34 cellular contexts compared by ENCODE assay signal in the genomic region with DNA sequence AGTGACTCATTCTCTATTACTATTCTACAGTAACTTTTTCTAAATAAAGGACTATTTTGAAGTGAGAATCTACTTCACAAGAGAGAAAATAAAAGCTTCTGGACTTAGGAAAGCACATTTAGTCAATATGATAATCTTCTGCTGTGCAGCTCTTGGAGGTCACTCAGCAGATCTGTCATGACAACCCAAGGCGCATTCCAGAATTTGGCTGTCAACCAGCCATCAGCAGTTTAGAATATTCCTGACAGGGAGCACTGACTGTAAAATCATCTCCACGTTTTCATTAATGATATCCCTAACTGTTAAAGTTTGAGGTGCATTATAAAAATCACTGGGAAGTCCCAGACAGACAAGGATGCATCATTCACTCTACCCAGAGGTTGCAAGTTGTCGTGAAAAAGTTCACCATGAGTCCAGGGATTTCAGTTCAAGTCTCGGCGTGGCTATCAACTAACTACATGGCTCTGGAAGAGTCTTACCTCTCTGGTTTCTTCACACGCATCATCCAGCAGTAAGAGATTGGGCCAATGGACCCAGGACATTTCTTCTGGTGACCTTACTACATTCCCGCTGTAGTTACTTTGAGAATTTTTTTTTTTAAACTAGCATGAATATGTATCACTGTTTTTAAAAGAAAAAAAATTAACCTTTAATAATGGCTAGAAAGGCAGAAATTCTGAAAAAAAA.
"Had no signal": no experiment of that assay in that cellular context is flagged by ENCODE, and none has a peak within 500 bp of the region (broad histone marks: within the 10 kb centered on the region; RNA-seq: fewer than 3 reads in every experiment).

No MANE protein-coding gene starts in this region.

- DNase-seq: activated CD4-positive, alpha-beta T cell treated with anti-CD3 and anti-CD28 coated beads for 48 hours; activated CD4-positive, alpha-beta T cell treated with anti-CD3 and anti-CD28 coated beads, Interleukin-2, amount 50 U/mL, for 48 hours; activated CD8-positive, alpha-beta memory T cell treated with anti-CD3 and anti-CD28 coated beads for 24 hours; activated effector memory CD4-positive, alpha-beta T cell treated with anti-CD3 and anti-CD28 coated beads, Interleukin-2, amount 50 U/mL, for 16 hours; activated naive CD4-positive, alpha-beta T cell treated with anti-CD3 and anti-CD28 coated beads for 36 hours; activated naive CD8-positive, alpha-beta T cell treated with anti-CD3 and anti-CD28 coated beads for 36 hours; brain microvascular endothelial cell; effector CD4-positive, alpha-beta T cell; esophagus squamous epithelium; gastrocnemius medialis; glutamatergic neuron; left lung; lower lobe of right lung; mesenchymal stem cell; pancreas; retina; sigmoid colon; stimulated activated CD4-positive, alpha-beta T cell treated with anti-CD3 and anti-CD28 coated beads, Interleukin-1b, Interleukin-23, amount 100 ng/mL, for 48 hours; stimulated activated CD4-positive, alpha-beta T cell treated with anti-CD3 and anti-CD28 coated beads, Interleukin-4, amount 100 ng/mL, for 4 hours; stimulated activated CD8-positive, alpha-beta memory T cell treated with anti-CD3 and anti-CD28 coated beads, Interleukin-4, amount 100 ng/mL, for 48 hours; stimulated activated naive CD8-positive, alpha-beta T cell treated with anti-CD3 and anti-CD28 coated beads, Interleukin-15, amount 100 ng/mL, for 72 hours; substantia nigra; T-helper 1 cell; upper lobe of left lung had no signal

- ATAC-seq: activated CD4-positive, CD25-positive, alpha-beta regulatory T cell treated with anti-CD3 and anti-CD28 coated beads, Interleukin-2, amount 50 U/mL, for 24 hours; gastrocnemius medialis; left lung; lower lobe of right lung; natural killer cell treated with Interleukin-12 subunit alpha and Interleukin-12 subunit beta and Interleukin-15 and Interleukin-18, amount 100 ng/mL, for 72 hours; pancreas; stimulated activated memory B cell treated with anti-CD40 and anti-IgM and Interleukin-4, amounts not matched to agents 10 μg/mL and 1 μg/mL and 100 μg/mL, for 72 hours; stimulated activated naive CD8-positive, alpha-beta T cell treated with anti-CD3 and anti-CD28 coated beads, Interleukin-15, amount 100 ng/mL, for 72 hours had no signal

- H3K27ac ChIP-seq: ascending aorta, brain microvascular endothelial cell, esophagus squamous epithelium, gastrocnemius medialis, left lung, lower lobe of right lung, pancreas, prostate gland, sigmoid colon, upper lobe of left lung, vagina, VCaP had no signal

- H3K4me2 ChIP-seq: smooth muscle cell had no signal

- H3K36me3 Mint-ChIP-seq: activated naive CD8-positive, alpha-beta T cell treated with anti-CD3 and anti-CD28 coated beads for 36 hours; natural killer cell treated with Interleukin-12 subunit alpha and Interleukin-12 subunit beta and Interleukin-15 and Interleukin-18, amount 100 ng/mL, for 72 hours; stimulated activated memory B cell treated with anti-CD40 and anti-IgM and Interleukin-4, amounts not matched to agents 10 μg/mL and 1 μg/mL and 100 μg/mL, for 72 hours had no signal

- H3K27ac Mint-ChIP-seq: activated naive CD4-positive, alpha-beta T cell treated with anti-CD3 and anti-CD28 coated beads for 36 hours; activated naive CD8-positive, alpha-beta T cell treated with anti-CD3 and anti-CD28 coated beads for 36 hours; activated T-helper 1 cell treated with anti-CD3 and anti-CD28 coated beads, Interleukin-12 subunit alpha, Interleukin-12 subunit beta, Interleukin-2, Interleukin-4 antibody, amounts not matched to agents 30 ng/mL and 10 ng/mL and 1 ng/mL, durations not matched to agents 14 hours and 24 hours and 36 hours; natural killer cell treated with Interleukin-12 subunit alpha and Interleukin-12 subunit beta and Interleukin-15 and Interleukin-18, amount 100 ng/mL, for 72 hours; stimulated activated memory B cell treated with anti-CD40 and anti-IgM and Interleukin-4, amounts not matched to agents 10 μg/mL and 1 μg/mL and 100 μg/mL, for 72 hours; stimulated activated naive CD8-positive, alpha-beta T cell treated with anti-CD3 and anti-CD28 coated beads, Interleukin-15, amount 100 ng/mL, for 72 hours; T-helper 2 cell treated with Interferon-gamma antibody and Interleukin-4, amounts not matched to agents 5 μg/mL and 100 μg/mL, for 36 hours had no signal

- H3K4me1 Mint-ChIP-seq: stimulated activated memory B cell treated with anti-CD40 and anti-IgM and Interleukin-4, amounts not matched to agents 10 μg/mL and 1 μg/mL and 100 μg/mL, for 72 hours; stimulated activated naive CD8-positive, alpha-beta T cell treated with anti-CD3 and anti-CD28 coated beads, Interleukin-15, amount 100 ng/mL, for 72 hours had no signal

- H3K9me3 Mint-ChIP-seq: activated naive CD4-positive, alpha-beta T cell treated with anti-CD3 and anti-CD28 coated beads for 36 hours; activated naive CD8-positive, alpha-beta T cell treated with anti-CD3 and anti-CD28 coated beads for 36 hours; activated T-helper 1 cell treated with anti-CD3 and anti-CD28 coated beads, Interleukin-12 subunit alpha, Interleukin-12 subunit beta, Interleukin-2, Interleukin-4 antibody, amounts not matched to agents 30 ng/mL and 10 ng/mL and 1 ng/mL, durations not matched to agents 14 hours and 24 hours and 36 hours; natural killer cell treated with Interleukin-12 subunit alpha and Interleukin-12 subunit beta and Interleukin-15 and Interleukin-18, amount 100 ng/mL, for 72 hours; stimulated activated memory B cell treated with anti-CD40 and anti-IgM and Interleukin-4, amounts not matched to agents 10 μg/mL and 1 μg/mL and 100 μg/mL, for 72 hours; stimulated activated naive CD8-positive, alpha-beta T cell treated with anti-CD3 and anti-CD28 coated beads, Interleukin-15, amount 100 ng/mL, for 72 hours; T-helper 2 cell treated with Interferon-gamma antibody and Interleukin-4, amounts not matched to agents 5 μg/mL and 100 μg/mL, for 36 hours had no signal

- H3K9me3 ChIP-seq: ascending aorta, esophagus squamous epithelium, gastrocnemius medialis, lower lobe of right lung, pancreas, prostate gland, sigmoid colon, upper lobe of left lung, vagina had no signal

- H3K27me3 ChIP-seq: ascending aorta, brain microvascular endothelial cell, esophagus squamous epithelium, gastrocnemius medialis, left lung, pancreas, sigmoid colon, upper lobe of left lung, vagina had no signal

- H3K4me1 ChIP-seq: ascending aorta, esophagus squamous epithelium, gastrocnemius medialis, left lung, lower lobe of right lung, pancreas, prostate gland, sigmoid colon, upper lobe of left lung, vagina had no signal

- H3K36me3 ChIP-seq: ascending aorta, brain microvascular endothelial cell, esophagus squamous epithelium, gastrocnemius medialis, left lung, lower lobe of right lung, pancreas, prostate gland, sigmoid colon, upper lobe of left lung, vagina had no signal

- H3K27me3 Mint-ChIP-seq: activated naive CD8-positive, alpha-beta T cell treated with anti-CD3 and anti-CD28 coated beads for 36 hours; natural killer cell treated with Interleukin-12 subunit alpha and Interleukin-12 subunit beta and Interleukin-15 and Interleukin-18, amount 100 ng/mL, for 72 hours; stimulated activated memory B cell treated with anti-CD40 and anti-IgM and Interleukin-4, amounts not matched to agents 10 μg/mL and 1 μg/mL and 100 μg/mL, for 72 hours; stimulated activated naive CD8-positive, alpha-beta T cell treated with anti-CD3 and anti-CD28 coated beads, Interleukin-15, amount 100 ng/mL, for 72 hours had no signal

- H3K4me3 ChIP-seq: ascending aorta, esophagus squamous epithelium, gastrocnemius medialis, left lung, lower lobe of right lung, pancreas, prostate gland, sigmoid colon, smooth muscle cell, upper lobe of left lung, vagina had no signal

- H3K4me3 Mint-ChIP-seq: activated naive CD4-positive, alpha-beta T cell treated with anti-CD3 and anti-CD28 coated beads for 36 hours; activated naive CD8-positive, alpha-beta T cell treated with anti-CD3 and anti-CD28 coated beads for 36 hours; activated T-helper 1 cell treated with anti-CD3 and anti-CD28 coated beads, Interleukin-12 subunit alpha, Interleukin-12 subunit beta, Interleukin-2, Interleukin-4 antibody, amounts not matched to agents 30 ng/mL and 10 ng/mL and 1 ng/mL, durations not matched to agents 14 hours and 24 hours and 36 hours; natural killer cell treated with Interleukin-12 subunit alpha and Interleukin-12 subunit beta and Interleukin-15 and Interleukin-18, amount 100 ng/mL, for 72 hours; stimulated activated memory B cell treated with anti-CD40 and anti-IgM and Interleukin-4, amounts not matched to agents 10 μg/mL and 1 μg/mL and 100 μg/mL, for 72 hours; stimulated activated naive CD8-positive, alpha-beta T cell treated with anti-CD3 and anti-CD28 coated beads, Interleukin-15, amount 100 ng/mL, for 72 hours; T-helper 2 cell treated with Interferon-gamma antibody and Interleukin-4, amounts not matched to agents 5 μg/mL and 100 μg/mL, for 36 hours had no signal
